Comparison of ENCODE assay signal across 34 cellular contexts in the genomic region with DNA sequence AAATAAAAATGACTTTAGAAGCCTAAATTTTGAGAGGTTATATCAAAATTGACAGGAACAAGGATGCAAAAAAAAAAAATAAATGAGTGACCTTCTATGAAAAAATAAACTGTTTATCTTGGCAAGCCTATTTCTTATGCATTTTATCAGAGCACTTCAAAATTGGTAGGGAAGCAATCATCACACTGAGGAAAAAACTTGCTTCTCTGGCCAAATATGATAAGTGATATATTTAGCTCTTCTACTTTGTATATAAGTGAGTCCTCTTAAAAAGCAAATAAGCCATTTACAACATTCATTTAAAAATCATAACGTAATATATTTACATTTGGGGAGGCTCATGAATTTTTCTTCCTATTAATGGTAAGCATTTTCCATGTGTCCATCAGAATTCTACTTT.
"Had no signal": no experiment of that assay in that cellular context is flagged by ENCODE, and none has a peak within 500 bp of the region (broad histone marks: within the 10 kb centered on the region; RNA-seq: fewer than 3 reads in every experiment).

No MANE protein-coding gene starts in this region.

- H3K36me3 ChIP-seq: adrenal gland, brain microvascular endothelial cell, breast epithelium had no signal

- H3K9me3 ChIP-seq: adrenal gland, body of pancreas, breast epithelium had no signal

- H3K27ac ChIP-seq: adrenal gland, body of pancreas, brain microvascular endothelial cell, breast epithelium, VCaP had no signal

- H3K4me1 ChIP-seq: adrenal gland, breast epithelium had no signal

- H3K4me3 ChIP-seq: adrenal gland, body of pancreas, breast epithelium had no signal

- DNase-seq: activated B cell treated with CpG ODN at 0.5 μM for 24 hours; activated CD4-positive, alpha-beta memory T cell treated with anti-CD3 and anti-CD28 coated beads for 36 hours; activated CD4-positive, alpha-beta T cell treated with anti-CD3 and anti-CD28 coated beads for 4 hours; activated CD4-positive, alpha-beta T cell treated with anti-CD3 and anti-CD28 coated beads, Interleukin-2, amount 10 ng/mL, durations not matched to agents 24 days and 14 days; activated CD4-positive, alpha-beta T cell treated with anti-CD3 and anti-CD28 coated beads, Interleukin-2, amount 50 U/mL, for 1 hour; activated CD4-positive, alpha-beta T cell treated with anti-CD3 and anti-CD28 coated beads, Interleukin-2, amount 50 U/mL, for 4 hours; activated CD4-positive, CD25-positive, alpha-beta regulatory T cell treated with anti-CD3 and anti-CD28 coated beads, Interleukin-2, amount 50 U/mL, for 72 hours; activated CD8-positive, alpha-beta memory T cell treated with anti-CD3 and anti-CD28 coated beads, Interleukin-2, amount 50 U/mL, for 4 hours; activated CD8-positive, alpha-beta T cell treated with anti-CD3 and anti-CD28 coated beads for 36 hours; activated effector memory CD4-positive, alpha-beta T cell treated with anti-CD3 and anti-CD28 coated beads, Interleukin-2, amount 50 U/mL, for 16 hours; activated gamma-delta T cell treated with Interleukin-2 at 50 U/mL for 16 hours; activated naive CD4-positive, alpha-beta T cell; activated naive CD4-positive, alpha-beta T cell treated with anti-CD3 and anti-CD28 coated beads for 36 hours; activated naive CD4-positive, alpha-beta T cell treated with anti-CD3 and anti-CD28 coated beads, Interleukin-2, amount 50 U/mL, for 16 hours; activated naive CD8-positive, alpha-beta T cell treated with anti-CD3 and anti-CD28 coated beads for 36 hours; activated T-cell treated with anti-CD3 and anti-CD28 coated beads for 4 hours; activated T-cell treated with anti-CD3 and anti-CD28 coated beads, Interleukin-2, amount 50 U/mL, for 1 hour; activated T-cell treated with anti-CD3 and anti-CD28 coated beads, Interleukin-2, amount 50 U/mL, for 4 hours; activated T-cell treated with anti-CD3 and anti-CD28 coated beads, Interleukin-2, amount 50 U/mL, for 72 hours; adrenal gland; amniotic stem cell; aorta; body of pancreas; brain microvascular endothelial cell; central memory CD4-positive, alpha-beta T cell; T-helper 1 cell; T-helper 2 cell; T-helper 9 cell had no signal

- FAIRE-seq: astrocyte, TTC549 had no signal

- H3K27me3 ChIP-seq: adrenal gland, body of pancreas, brain microvascular endothelial cell, breast epithelium had no signal

- ATAC-seq: activated CD8-positive, alpha-beta T cell treated with anti-CD3 and anti-CD28 coated beads for 36 hours; activated naive CD4-positive, alpha-beta T cell treated with anti-CD3 and anti-CD28 coated beads, Interleukin-2, amount 50 U/mL, for 72 hours; activated T-cell treated with anti-CD3 and anti-CD28 coated beads, Interleukin-2, amount 50 U/mL, for 4 hours; activated T-cell treated with anti-CD3 and anti-CD28 coated beads, Interleukin-2, amount 50 U/mL, for 72 hours; activated T-helper 17 cell treated with anti-CD3 and anti-CD28 coated beads, Interleukin-2, amount 50 U/mL, for 72 hours; body of pancreas had no signal
